9 cellular contexts compared by ENCODE assay signal in the genomic region with DNA sequence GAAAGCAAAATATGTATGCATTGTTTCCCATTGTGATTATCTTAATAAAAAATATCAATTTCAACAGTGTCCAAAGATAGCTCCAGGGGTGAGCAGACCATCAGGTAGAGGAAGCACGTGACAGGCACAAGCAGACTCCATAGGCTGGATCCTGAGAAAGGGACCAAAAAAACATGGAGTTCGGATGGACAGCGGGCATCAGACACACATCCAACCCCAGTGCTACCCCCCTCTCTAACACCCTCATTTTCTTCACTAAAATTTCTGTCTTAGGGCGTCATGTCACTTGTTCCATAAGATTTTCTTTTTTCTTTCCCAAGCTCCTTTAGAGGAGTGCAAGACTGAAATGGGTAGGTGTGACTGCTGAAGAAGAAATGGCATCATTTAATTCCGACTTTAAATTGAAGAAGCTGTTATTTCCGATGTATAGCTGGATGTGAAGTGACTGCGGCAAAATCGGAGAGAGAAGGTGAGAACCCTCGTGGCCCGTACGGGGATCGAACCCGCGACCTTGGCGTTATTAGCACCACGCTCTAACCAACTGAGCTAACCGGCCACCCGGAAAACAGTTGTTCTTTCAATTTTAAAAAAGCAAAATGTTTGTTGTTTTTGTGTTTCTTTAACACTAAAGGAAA. TPM values are rescaled to one million over a fixed set of nuclear protein-coding genes. Genes with fewer than 3 reads are reported as not detected.
DNase-seq lines count a peak whose midpoint lies in the region; ATAC-seq and FAIRE-seq lines count a peak whose summit lies in the region.
"Had no signal": no experiment of that assay in that cellular context is flagged by ENCODE, and none has a peak within 500 bp of the region (broad histone marks: within the 10 kb centered on the region; RNA-seq: fewer than 3 reads in every experiment).

No MANE protein-coding gene starts in this region.

- peak; percentile 89 for ATAC-seq in stimulated activated naive CD8-positive, alpha-beta T cell treated with anti-CD3 and anti-CD28 coated beads, Interleukin-15, amount 100 ng/mL, for 72 hours
- no peak for ATAC-seq in GM18870 (IDR thresholded peaks at IDR 0.05; ENCODE audit: unreplicated experiment)

- intact Hi-C loops in activated CD4-positive, alpha-beta memory T cell treated with anti-CD3 and anti-CD28 coated beads for 36 hours (cut with micrococcal nuclease) = loop anchor here (5.0 kb wide), 1 partner anchor 430 kb away; no protein-coding TSS in a partner anchor

- POLR2A ChIA-PET in activated CD4-positive, alpha-beta memory T cell treated with anti-CD3 and anti-CD28 coated beads for 36 hours (lab: Charles Lee) = interaction anchor here (0.6 to 1.3 kb wide), 2 partner anchors 14 to 320 kb away, joined by 3 read pairs; no protein-coding TSS in a partner anchor

- CTCF ChIA-PET in activated CD4-positive, alpha-beta memory T cell treated with anti-CD3 and anti-CD28 coated beads for 36 hours (lab: Charles Lee) = interaction anchor here (0.7 kb wide), 1 partner anchor 31 kb away, joined by 3 read pairs; no protein-coding TSS in a partner anchor

- FAIRE-seq in urothelium cell line (lab: Jason Lieb, UNC) = no peak

- no peak overlapping the region for H3K27ac Mint-ChIP-seq in activated CD4-positive, alpha-beta memory T cell treated with anti-CD3 and anti-CD28 coated beads for 36 hours
- peak overlapping the region in 1 of 2 donors; percentile 85 for H3K27ac Mint-ChIP-seq in stimulated activated naive CD8-positive, alpha-beta T cell treated with anti-CD3 and anti-CD28 coated beads, Interleukin-15, amount 100 ng/mL, for 72 hours

- peaks cover 10% of the 10 kb centered on the region for H3K36me3 Mint-ChIP-seq in activated CD4-positive, alpha-beta memory T cell treated with anti-CD3 and anti-CD28 coated beads for 36 hours

- peaks cover 2% of the 10 kb centered on the region for H3K9me3 Mint-ChIP-seq in activated CD4-positive, alpha-beta memory T cell treated with anti-CD3 and anti-CD28 coated beads for 36 hours
- H3K9me3 Mint-ChIP-seq in stimulated activated naive CD8-positive, alpha-beta T cell treated with anti-CD3 and anti-CD28 coated beads, Interleukin-15, amount 100 ng/mL, for 72 hours = peaks cover 4 to 5% of the 10 kb centered on the region in 2 donors

- H3K4me3 Mint-ChIP-seq in activated CD4-positive, alpha-beta memory T cell treated with anti-CD3 and anti-CD28 coated beads for 36 hours = no peak overlapping the region
- H3K4me3 Mint-ChIP-seq in stimulated activated naive CD8-positive, alpha-beta T cell treated with anti-CD3 and anti-CD28 coated beads, Interleukin-15, amount 100 ng/mL, for 72 hours = peak overlapping the region; percentile 80 to 83

- DNase-seq in ACHN (peak; percentile 56), HK-2 (ENCODE audit: unreplicated experiment) (peak; percentile 72), fibroblast of the conjunctiva (ENCODE audit: low read depth) (peak; percentile 32), urothelium cell line (ENCODE audit: low spot score) (no peak), D341Med (ENCODE audit: low spot score) (no peak)
- DNase-seq in activated CD4-positive, alpha-beta memory T cell treated with anti-CD3 and anti-CD28 coated beads for 36 hours = peak; percentile 70
- peak; percentile 46 to 67 for DNase-seq in stimulated activated naive CD8-positive, alpha-beta T cell treated with anti-CD3 and anti-CD28 coated beads, Interleukin-15, amount 100 ng/mL, for 72 hours

- in situ Hi-C loops in ACHN (cut with HindIII; ENCODE audit: low pct_ligation_motif_present, low pct_unique_long_range_greater_than_20kb, low sequenced_read_pairs) = no loop called here

- H3K4me1 Mint-ChIP-seq in activated CD4-positive, alpha-beta memory T cell treated with anti-CD3 and anti-CD28 coated beads for 36 hours (ENCODE audit: low read depth) = peaks cover 16% of the 10 kb centered on the region
- H3K4me1 Mint-ChIP-seq in stimulated activated naive CD8-positive, alpha-beta T cell treated with anti-CD3 and anti-CD28 coated beads, Interleukin-15, amount 100 ng/mL, for 72 hours = peaks cover 36% of the 10 kb centered on the region

- H3K27me3 Mint-ChIP-seq in activated CD4-positive, alpha-beta memory T cell treated with anti-CD3 and anti-CD28 coated beads for 36 hours = peaks cover 62% of the 10 kb centered on the region
- H3K27me3 Mint-ChIP-seq in stimulated activated naive CD8-positive, alpha-beta T cell treated with anti-CD3 and anti-CD28 coated beads, Interleukin-15, amount 100 ng/mL, for 72 hours = peaks cover 75% of the 10 kb centered on the region

RNA-seq across cellular contexts. Expression of a gene that starts 10.3 kb away (rescaled TPM):
- total RNA-seq in activated CD4-positive, alpha-beta memory T cell treated with anti-CD3 and anti-CD28 coated beads for 36 hours = 1 to 10 TPM; 2.3 to 2.4 TPM
- total RNA-seq: dermis microvascular lymphatic vessel endothelial cell had no signal

Comparison
In these comparisons a context has a peak if more than half of its experiments do, and no peak if none do; other contexts are left out.
1. DNase-seq: peak in ACHN (single experiment), HK-2 (single experiment), activated CD4-positive, alpha-beta memory T cell treated with anti-CD3 and anti-CD28 coated beads for 36 hours (single experiment), fibroblast of the conjunctiva (single experiment) and stimulated activated naive CD8-positive, alpha-beta T cell treated with anti-CD3 and anti-CD28 coated beads, Interleukin-15, amount 100 ng/mL, for 72 hours (2 of 2); none in urothelium cell line (single experiment) and D341Med (single experiment).